Comparison of ENCODE assay signal across 9 cellular contexts in the genomic region with DNA sequence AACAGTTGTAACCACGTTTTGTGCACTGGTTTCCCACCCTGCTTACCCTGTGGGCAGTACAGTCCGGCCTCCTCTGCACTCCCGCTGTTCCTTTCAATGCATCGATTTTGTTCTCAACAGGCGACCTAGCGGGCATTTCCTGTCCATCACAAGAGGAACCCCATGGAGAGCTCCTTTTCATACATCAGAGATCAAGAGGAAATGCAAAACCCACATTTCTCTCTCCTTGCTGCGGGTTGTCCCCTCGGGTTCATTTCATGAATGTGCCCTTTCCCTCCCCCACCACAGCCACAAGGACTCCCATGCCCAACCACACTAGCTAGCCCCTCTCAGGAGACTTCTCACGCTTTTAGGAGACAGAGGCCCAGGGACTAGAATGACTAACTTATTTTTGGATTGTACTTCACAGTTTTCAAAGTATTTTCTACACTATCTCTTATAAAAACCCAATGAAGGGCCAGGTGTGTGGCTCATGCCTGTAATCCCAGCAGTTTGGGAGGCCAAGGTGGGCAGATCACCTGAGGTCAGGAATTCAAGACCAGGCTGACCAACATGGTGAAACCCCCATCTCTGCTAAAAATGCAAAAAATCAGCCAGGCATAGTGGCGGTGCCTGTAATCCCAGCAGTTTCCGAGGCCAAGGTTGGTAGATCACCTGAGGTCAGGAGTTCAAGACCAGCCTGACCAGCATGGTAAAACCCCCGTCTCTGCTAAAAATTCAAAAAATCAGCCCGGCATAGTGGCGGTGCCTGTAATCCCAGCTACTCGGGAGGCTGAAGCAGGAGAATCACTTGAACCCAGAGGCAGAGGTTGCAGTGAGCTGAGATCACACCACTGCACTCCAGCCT. TPM values are rescaled to one million over a fixed set of nuclear protein-coding genes. Genes with fewer than 3 reads are reported as not detected.
DNase-seq lines count a peak whose midpoint lies in the region; ATAC-seq, FAIRE-seq and TF ChIP-seq lines count a peak whose summit lies in the region.
"Had no signal": no experiment of that assay in that cellular context is flagged by ENCODE, and none has a peak within 500 bp of the region (broad histone marks: within the 10 kb centered on the region; RNA-seq: fewer than 3 reads in every experiment).

No MANE protein-coding gene starts in this region.

- H3K4me3 ChIP-seq in H1 (ENCODE audit: extremely low read depth in 1 of 4, insufficient read depth in 2 of 4, low read depth in 3 of 4, low read length in 4 of 4), result peak overlapping the region in 3 of 4 experiments; percentile 7 to 50 (median 13); a peak in 5 of 8 replicates

- H3K23ac ChIP-seq in H1 (ENCODE audit: insufficient read length), result no peak overlapping the region

- H2BK120ac ChIP-seq in H1 (replicated peaks; ENCODE audit: low read depth, low read length), result peak overlapping the region; percentile 52

- H3K79me1 ChIP-seq in H1 (ENCODE audit: low read depth, low read length), result no peaks in the 10 kb centered on the region

- H4K91ac ChIP-seq in H1 (replicated peaks; ENCODE audit: insufficient read length, low read length), result peak overlapping the region; percentile 56

- H4K8ac ChIP-seq in H1 (ENCODE audit: extremely low read depth, insufficient read depth, low read length), result no peak overlapping the region

- H2BK5ac ChIP-seq in H1 (ENCODE audit: low read depth, low read length), result peak overlapping the region; percentile 98; the same call in 1 of the 2 replicates

- peak in 1 of 2 experiments; percentile 96; a peak in 2 of 3 replicates for TF ChIP-seq EP300 in H1 (IDR thresholded peaks at IDR 0.05; ENCODE audit: borderline replicate concordance in 1 of 2, low read depth in 2 of 2, low read length in 2 of 2)

- no peak overlapping the region for H3K56ac ChIP-seq in H1 (replicated peaks; ENCODE audit: insufficient read length, low read depth, low read length)

- H2BK12ac ChIP-seq in H1 (ENCODE audit: low read depth, low read length), result peak overlapping the region; percentile 99; the same call in 1 of the 2 replicates

- no peak overlapping the region for H4K5ac ChIP-seq in H1 (ENCODE audit: insufficient read length, low read depth, low read length)

- TF ChIP-seq RAD21 in H1 (IDR thresholded peaks at IDR 0.05 in 1 of 2, conservative IDR thresholded peaks at IDR 0.05 in 1 of 2; ENCODE audit: low read depth in 2 of 2, low read length in 2 of 2), result no peak

- H3K4me2 ChIP-seq in H1 (ENCODE audit: insufficient read depth in 1 of 2, low read depth in 2 of 2, low read length in 2 of 2), result peak overlapping the region; percentile 14 to 60

- peaks cover 0 to 2% (median under 1%) of the 10 kb centered on the region in 4 experiments; a peak in 2 of 7 replicates for H3K27me3 ChIP-seq in H1 (replicated peaks in 1 of 4; ENCODE audit: control insufficient read depth in 3 of 4, extremely low read depth in 1 of 4, insufficient read depth in 3 of 4, low read length in 3 of 4)

- TF ChIP-seq POLR2A in H1 (IDR thresholded peaks at IDR 0.05; ENCODE audit: control extremely low read depth in 1 of 2, low read depth in 2 of 2, low read length in 2 of 2), result no peak

- H3K18ac ChIP-seq in H1 (ENCODE audit: extremely low read depth, low read length), result peak overlapping the region; percentile 53; the same call in 1 of the 2 replicates

- ATAC-seq in GM21528 (IDR thresholded peaks at IDR 0.05; ENCODE audit: low FRiP score, unreplicated experiment) (peak; percentile 55), SK-N-SH treated with all-trans-retinoic acid at 6 μM for 48 hours (no peak)

- peaks cover 3% of the 10 kb centered on the region; the same call in 1 of the 2 replicates for H3K23me2 ChIP-seq in H1 (ENCODE audit: low read depth, low read length)

- peak overlapping the region; percentile 19 for H3K9ac ChIP-seq in ES-I3 (ENCODE audit: low read depth, low read length)
- H3K9ac ChIP-seq in H1 (replicated peaks in 1 of 4; ENCODE audit: extremely low read depth in 1 of 4, low read depth in 3 of 4, low read length in 3 of 4), result no peak overlapping the region

- no peak overlapping the region for H2BK15ac ChIP-seq in H1 (ENCODE audit: low read length)

- CTCF ChIA-PET in H1 (lab: Charles Lee; ENCODE audit: partially characterized antibody), result interaction anchor here (0.7 to 18.4 kb wide), 23 partner anchors 10 to 122 kb away, joined by 3 to 257 read pairs (median 6); a partner anchor contains a TSS

- peak overlapping the region; percentile 94; the same call in 1 of the 2 replicates for H2BK20ac ChIP-seq in H1 (ENCODE audit: low read length)

- H3K9me3 ChIP-seq in ES-I3 (ENCODE audit: control insufficient read depth, insufficient read depth, low read length) (no peaks in the 10 kb centered on the region), H1 (ENCODE audit: insufficient read depth in 2 of 2, low read depth in 1 of 2, low read length in 1 of 2) (no peaks in the 10 kb centered on the region)
- H3K9me3 ChIP-seq: neutrophil had no signal

- H4K20me1 ChIP-seq in H1 (replicated peaks in 1 of 2; ENCODE audit: control insufficient read depth in 1 of 2, insufficient read depth in 2 of 2, low read length in 2 of 2), result no peaks in the 10 kb centered on the region

- H2AFZ ChIP-seq in H1 (ENCODE audit: low read length), result no peak overlapping the region

- no peak overlapping the region for H3K14ac ChIP-seq in H1 (ENCODE audit: insufficient read length)

- peak overlapping the region; percentile 46; the same call in 1 of the 2 replicates for H3K27ac ChIP-seq in H1 (ENCODE audit: low read depth, low read length)
- H3K27ac ChIP-seq: neutrophil had no signal

- no peak for TF ChIP-seq CTCF in H1 (IDR thresholded peaks at IDR 0.05; ENCODE audit: control extremely low read depth in 1 of 3, insufficient read depth in 1 of 3, low read depth in 1 of 3, low read length in 3 of 3)

- no peaks in the 10 kb centered on the region for H3K79me2 ChIP-seq in H1 (ENCODE audit: control insufficient read depth in 1 of 2, insufficient read depth in 2 of 2, low read length in 2 of 2)

- H3K36me3 ChIP-seq in ES-I3 (ENCODE audit: insufficient read depth, low read length) (no peaks in the 10 kb centered on the region), H1 (ENCODE audit: control insufficient read depth in 2 of 4, insufficient read depth in 4 of 4, low read length in 3 of 4) (no peaks in the 10 kb centered on the region)
- H3K36me3 ChIP-seq: neutrophil had no signal

- FAIRE-seq in H1 (lab: Jason Lieb, UNC), result peak; percentile 97

- peaks cover 48% of the 10 kb centered on the region for H3K4me1 ChIP-seq in ES-I3 (ENCODE audit: insufficient read depth, low read length)
- peaks cover 12 to 28% (median 22%) of the 10 kb centered on the region in 4 experiments; a peak in 6 of 7 replicates for H3K4me1 ChIP-seq in H1 (replicated peaks in 1 of 4; ENCODE audit: control insufficient read depth in 3 of 4, insufficient read depth in 4 of 4, low read length in 3 of 4)

- H2AK5ac ChIP-seq in H1 (ENCODE audit: low read depth, low read length), result peak overlapping the region; percentile 82

- WGBS in H1 (ENCODE audit: extremely low coverage in 1 of 2, insufficient coverage in 1 of 2, insufficient read length in 1 of 2, insufficient replicate concordance in 2 of 2, low coverage in 1 of 2, low lambda C conversion rate in 2 of 2, missing lambda C conversion rate in 1 of 2), 2 experiments, result 18% methylated on average over 15 of the region's 15 CpGs; no CpG with 5 or more reads in 1 of the 2 experiments

- POLR2A ChIA-PET in H1 (lab: Charles Lee; ENCODE audit: partially characterized antibody), result interaction anchor here (0.6 to 11.8 kb wide), 34 partner anchors 9 to 981 kb away, joined by 3 to 107 read pairs (median 4); a partner anchor contains a TSS

- no peak overlapping the region for H3K4ac ChIP-seq in H1 (replicated peaks; ENCODE audit: insufficient read length, low read depth, low read length)

- peak; percentile 63 for DNase-seq in NCI-H1092 (lab: John Stamatoyannopoulos, UW)
- peak; percentile 79 to 86 for DNase-seq in H1 (ENCODE audit: low read depth in 1 of 2, low spot score in 2 of 2)
- no peak for DNase-seq in midbrain (lab: John Stamatoyannopoulos, UW)
- no peak for DNase-seq in RKO (ENCODE audit: low spot score)
- no peak for DNase-seq in NCI-H2196 treated with DMSO at 0.1 percent for 48 hours (lab: John Stamatoyannopoulos, UW; ENCODE audit: unreplicated experiment)

RNA-seq across cellular contexts. Expression of a gene that starts 18.4 kb away (rescaled TPM):
- 0.57 and 0.61 TPM in 2 replicates for total RNA-seq in H1 (2021; fragmentation: NEBNext Ultra II Directional; extraction: Animal tissue kit (Norgen Biotek cat#: 25700))
- 0.48 and 0.80 TPM in 2 replicates for polyA plus RNA-seq in H1 (2011; rRNA removed)
- 0.62 TPM for polyA plus RNA-seq in H1 (2011; cell fraction: cytosol; rRNA removed)
- polyA plus RNA-seq in H1 (2011; cell fraction: nucleus; rRNA removed), result 1.1 TPM
- 0.39 to 0.72 TPM (median 0.42 TPM) in 4 replicates for polyA plus RNA-seq in H1 (2012, experiment 1 of 2)
- polyA plus RNA-seq in H1 (2012, experiment 2 of 2), result 0.09 TPM
- polyA plus RNA-seq in H1 (2013, experiment 1 of 2), result 0.51 TPM
- polyA plus RNA-seq in H1 (2013, experiment 2 of 2), result 0.53 TPM
- polyA minus RNA-seq in H1 (2011; rRNA and poly(A)+ RNA removed), result 0.44 and 0.63 TPM in 2 replicates
- 0.66 TPM for polyA minus RNA-seq in H1 (2011; cell fraction: cytosol; rRNA and poly(A)+ RNA removed)
- polyA minus RNA-seq in H1 (2011; cell fraction: nucleus; rRNA and poly(A)+ RNA removed), result 0.40 TPM

RNA-seq across cellular contexts. Expression of a gene that starts 20.6 kb away (rescaled TPM):
- 0.80 and 1.1 TPM in 2 replicates for total RNA-seq in H1 (2021; fragmentation: NEBNext Ultra II Directional; extraction: Animal tissue kit (Norgen Biotek cat#: 25700))
- polyA plus RNA-seq in H1 (2011; rRNA removed), result 1.3 and 1.4 TPM in 2 replicates
- polyA plus RNA-seq in H1 (2011; cell fraction: cytosol; rRNA removed), result 1.5 TPM
- polyA plus RNA-seq in H1 (2011; cell fraction: nucleus; rRNA removed), result 1.4 TPM
- 0.72 to 1.6 TPM (median 1.0 TPM) in 4 replicates for polyA plus RNA-seq in H1 (2012, experiment 1 of 2)
- 0.66 TPM for polyA plus RNA-seq in H1 (2012, experiment 2 of 2)
- 1.4 TPM for polyA plus RNA-seq in H1 (2013, experiment 1 of 2)
- 1.7 TPM for polyA plus RNA-seq in H1 (2013, experiment 2 of 2)
- polyA minus RNA-seq in H1 (2011; rRNA and poly(A)+ RNA removed), result 0.41 and 1.4 TPM in 2 replicates
- polyA minus RNA-seq in H1 (2011; cell fraction: cytosol; rRNA and poly(A)+ RNA removed), result 0.59 TPM
- not detected for polyA minus RNA-seq in H1 (2011; cell fraction: nucleus; rRNA and poly(A)+ RNA removed)

RNA-seq across cellular contexts. Expression of a gene that starts 35.4 kb away (rescaled TPM):
- 75.1 and 78.8 TPM in 2 replicates for total RNA-seq in H1 (2021; fragmentation: NEBNext Ultra II Directional; extraction: Animal tissue kit (Norgen Biotek cat#: 25700))
- 68.2 and 71.3 TPM in 2 replicates for polyA plus RNA-seq in H1 (2011; rRNA removed)
- 97.2 TPM for polyA plus RNA-seq in H1 (2011; cell fraction: cytosol; rRNA removed)
- polyA plus RNA-seq in H1 (2011; cell fraction: nucleus; rRNA removed), result 65.2 TPM
- polyA plus RNA-seq in H1 (2012, experiment 1 of 2), result 56.1 to 71.9 TPM (median 69.0 TPM) in 4 replicates
- polyA plus RNA-seq in H1 (2012, experiment 2 of 2), result 67.9 TPM
- 109 TPM for polyA plus RNA-seq in H1 (2013, experiment 1 of 2)
- 115 TPM for polyA plus RNA-seq in H1 (2013, experiment 2 of 2)
- 77.4 and 108 TPM in 2 replicates for polyA minus RNA-seq in H1 (2011; rRNA and poly(A)+ RNA removed)
- 29.1 TPM for polyA minus RNA-seq in H1 (2011; cell fraction: cytosol; rRNA and poly(A)+ RNA removed)
- 35.7 TPM for polyA minus RNA-seq in H1 (2011; cell fraction: nucleus; rRNA and poly(A)+ RNA removed)

RNA-seq across cellular contexts. Expression of a gene that starts 54.2 kb away (rescaled TPM):
- 34.8 and 39.7 TPM in 2 replicates for total RNA-seq in H1 (2021; fragmentation: NEBNext Ultra II Directional; extraction: Animal tissue kit (Norgen Biotek cat#: 25700))
- polyA plus RNA-seq in H1 (2011; rRNA removed), result 40.8 and 54.2 TPM in 2 replicates
- polyA plus RNA-seq in H1 (2011; cell fraction: cytosol; rRNA removed), result 60.3 TPM
- polyA plus RNA-seq in H1 (2011; cell fraction: nucleus; rRNA removed), result 193 TPM
- polyA plus RNA-seq in H1 (2012, experiment 1 of 2), result 41.3 to 57.9 TPM (median 44.4 TPM) in 4 replicates
- 14.0 TPM for polyA plus RNA-seq in H1 (2012, experiment 2 of 2)
- 23.7 TPM for polyA plus RNA-seq in H1 (2013, experiment 1 of 2)
- 22.3 TPM for polyA plus RNA-seq in H1 (2013, experiment 2 of 2)
- 103 and 110 TPM in 2 replicates for polyA minus RNA-seq in H1 (2011; rRNA and poly(A)+ RNA removed)
- polyA minus RNA-seq in H1 (2011; cell fraction: cytosol; rRNA and poly(A)+ RNA removed), result 45.0 TPM
- polyA minus RNA-seq in H1 (2011; cell fraction: nucleus; rRNA and poly(A)+ RNA removed), result 77.4 TPM

Comparison
In these comparisons a context has a peak if more than half of its experiments do, and no peak if none do; other contexts are left out.
1. DNase-seq: peak in NCI-H1092 (single experiment) and H1 (2 of 2); none in midbrain (single experiment), RKO (single experiment) and NCI-H2196 treated with DMSO at 0.1 percent for 48 hours (single experiment).